In genomic region chr13:26253787-26254582, GRCh38 we compare ENCODE assay signal across 1 cellular context.
TF ChIP-seq lines count a peak whose summit lies in the region.

Gene CDK8 (plus strand): TSS chr13:26254129. CDS start chr13:26254642, 513 bp downstream.

TF ChIP-seq in SK-N-SH, 30 proteins besides CTCF, POLR2A, EP300 and RAD21 (continued from another document):
- TF ChIP-seq USF1 (IDR thresholded peaks at IDR 0.05; ENCODE audit: borderline replicate concordance, low read depth) (0 out of 2 replicates have a peak, but pooled peaks have one; percentile 49), TCF12 (IDR thresholded peaks at IDR 0.05) (0 out of 2 replicates have a peak, but pooled peaks have one; percentile 17), POLR2AphosphoS5 (IDR thresholded peaks at IDR 0.05; ENCODE audit: low read depth, low read length) (peak; percentile 82), FOXM1 (IDR thresholded peaks at IDR 0.05; ENCODE audit: low read depth) (no peak), IRF3 (IDR thresholded peaks at IDR 0.05; ENCODE audit: low read depth, low read length) (no peak), NFIC (IDR thresholded peaks at IDR 0.05; ENCODE audit: borderline replicate concordance) (no peak), ELF1 (IDR thresholded peaks at IDR 0.05) (peak; percentile 70; the same call in 1 of the 2 replicates), RXRA (IDR thresholded peaks at IDR 0.05; ENCODE audit: borderline replicate concordance, low read depth) (no peak), PBX3 (IDR thresholded peaks at IDR 0.05) (no peak), MEF2A (IDR thresholded peaks at IDR 0.05; ENCODE audit: borderline replicate concordance, low read depth) (no peak), JUND (IDR thresholded peaks at IDR 0.05) (no peak)
TF ChIP-seq in SK-N-SH: peak in this region for 11.
